In the genomic region with DNA sequence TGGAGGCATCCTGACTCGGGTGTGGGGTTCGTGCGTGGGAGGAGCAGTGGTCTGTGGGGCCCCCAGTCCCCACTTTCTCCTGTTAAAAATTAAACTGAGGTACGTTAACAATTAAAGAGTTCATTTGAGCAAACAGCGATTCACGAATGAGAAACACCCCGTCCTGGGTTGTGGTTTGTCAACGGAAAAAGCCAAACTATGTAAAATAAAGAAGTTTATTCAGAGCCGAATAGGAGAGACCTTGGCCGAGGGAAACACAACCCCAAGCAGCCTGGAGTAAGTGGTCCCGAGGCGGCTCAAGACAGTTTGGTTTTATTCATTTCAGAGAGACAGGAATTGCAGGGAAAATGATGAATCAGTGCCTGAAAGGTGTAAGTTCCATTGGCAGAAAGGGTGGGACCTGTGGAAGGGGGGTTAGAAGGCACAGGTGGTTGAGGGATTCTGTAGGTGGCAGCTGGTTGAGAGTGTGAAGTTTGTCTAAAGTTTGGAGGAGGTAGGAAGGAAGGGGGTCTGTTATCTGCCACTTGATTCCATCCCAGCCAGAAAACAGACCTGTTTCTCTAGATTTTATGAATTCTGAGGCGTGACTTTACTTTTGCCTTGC, we compare ENCODE assay signal across 8 cellular contexts. TPM values are rescaled to one million over a fixed set of nuclear protein-coding genes. Genes with fewer than 3 reads are reported as not detected.
DNase-seq lines count a peak whose midpoint lies in the region; ATAC-seq and TF ChIP-seq lines count a peak whose summit lies in the region.
"Not testable (repeated sequence)": the region's sequence is repeated elsewhere in the genome, so short reads cannot be mapped to it uniquely, and the experiment has no call there.

No MANE protein-coding gene starts in this region.

- not testable (repeated sequence) for DNase-seq in WTC11 (ENCODE audit: low spot score); fibroblast of the aortic adventitia (ENCODE audit: low read depth); lower lobe of right lung; psoas muscle; upper lobe of right lung

- not testable (repeated sequence) for H3K27me3 ChIP-seq in Loucy (ENCODE audit: insufficient read depth, low read length, poor library complexity, severe bottlenecking); lower lobe of right lung (ENCODE audit: low read depth); psoas muscle (ENCODE audit: insufficient read depth in 3 of 3, low read length in 2 of 3); upper lobe of right lung

- H3K4me2 ChIP-seq in Loucy (ENCODE audit: low read depth, low read length, poor library complexity, severe bottlenecking): peak overlapping the region; percentile 79

- H3F3A ChIP-seq in Loucy (ENCODE audit: low read depth): not testable (repeated sequence)

- peak overlapping the region; percentile 89 for H2AFZ ChIP-seq in Loucy (ENCODE audit: low read length)

- peaks cover 12% of the 10 kb centered on the region for H3K4me1 ChIP-seq in Loucy (ENCODE audit: insufficient read depth, low read length, poor library complexity, severe bottlenecking)
- peaks cover 20% of the 10 kb centered on the region for H3K4me1 ChIP-seq in lower lobe of right lung
- H3K4me1 ChIP-seq in psoas muscle: not testable (repeated sequence)
- peaks cover 19% of the 10 kb centered on the region for H3K4me1 ChIP-seq in upper lobe of right lung

- not testable (repeated sequence) for H3K27me3 Mint-ChIP-seq in WTC11 (ENCODE audit: low read depth); brain

- peak overlapping the region; percentile 97 for H3K27ac ChIP-seq in lower lobe of right lung
- peak overlapping the region; percentile 95 for H3K27ac ChIP-seq in psoas muscle
- peak overlapping the region; percentile 97 for H3K27ac ChIP-seq in upper lobe of right lung

- H3K36me3 Mint-ChIP-seq in WTC11: peaks cover 11% of the 10 kb centered on the region
- H3K36me3 Mint-ChIP-seq in brain: peaks cover 51% of the 10 kb centered on the region

- H3K9me2 ChIP-seq in Loucy (replicated peaks; ENCODE audit: low read depth, low read length): not testable (repeated sequence)

- H3K79me2 ChIP-seq in Loucy (ENCODE audit: insufficient read depth, low read length): peaks cover 54% of the 10 kb centered on the region

- ATAC-seq in WTC11, lower lobe of right lung, psoas muscle, upper lobe of right lung: not testable (repeated sequence)

- H4K20me1 ChIP-seq in Loucy (ENCODE audit: insufficient read depth, low read length, poor library complexity, severe bottlenecking): not testable (repeated sequence)

- H3K4me3 Mint-ChIP-seq in WTC11 (peak overlapping the region; percentile 96), brain (peak overlapping the region in 3 of 5 experiments; percentile 91 to 99 (median 99))

- CTCF ChIA-PET in WTC11 (lab: Charles Lee): not testable (repeated sequence)

- TF ChIP-seq CTCF in Loucy (conservative IDR thresholded peaks at IDR 0.05; ENCODE audit: low read length); WTC11 (IDR thresholded peaks at IDR 0.05); brain (conservative IDR thresholded peaks at IDR 0.05); fibroblast of the aortic adventitia (IDR thresholded peaks at IDR 0.05; ENCODE audit: insufficient read depth, low read length); lower lobe of right lung (IDR thresholded peaks at IDR 0.05); psoas muscle (IDR thresholded peaks at IDR 0.05); upper lobe of right lung (IDR thresholded peaks at IDR 0.05): not testable (repeated sequence)

- not testable (repeated sequence) for H3K9me3 ChIP-seq in Loucy (ENCODE audit: insufficient read depth, low read depth, low read length); lower lobe of right lung; psoas muscle; upper lobe of right lung

- H3K27ac Mint-ChIP-seq in WTC11: peak overlapping the region; percentile 65
- H3K27ac Mint-ChIP-seq in brain: peak overlapping the region in 3 of 5 experiments; percentile 66 to 99 (median 72)

- H3K4me1 Mint-ChIP-seq in WTC11 (peaks cover 24% of the 10 kb centered on the region), brain (peaks cover 35% of the 10 kb centered on the region)

- POLR2A ChIA-PET in WTC11 (lab: Charles Lee): interaction anchor here (1.0 to 2.7 kb wide), 3 partner anchors 62 to 231 kb away, joined by 3 to 18 read pairs (median 8); partner anchors contain the start of genes ZNF20 and ZNF625

- H3K9ac ChIP-seq in Loucy (ENCODE audit: low read depth, low read length, poor library complexity, severe bottlenecking): peak overlapping the region; percentile 95

- intact Hi-C loops in lower lobe of right lung (cut with DNase I); upper lobe of right lung (cut with DNase I): not testable (repeated sequence)
- intact Hi-C loops in psoas muscle (cut with DNase I): loop anchor here (2.0 to 10.0 kb wide), 3 partner anchors 39 to 219 kb away; partner anchors contain the start of genes ZNF20 (in 2 of the 2) and ZNF763 (in 1 of the 2)

- H3K9me3 Mint-ChIP-seq in WTC11: not testable (repeated sequence)
- peaks cover 16 to 58% (median 30%) of the 10 kb centered on the region in 5 experiments for H3K9me3 Mint-ChIP-seq in brain

- WGBS in psoas muscle, 3 donors: 9 to 11% (median 10%) methylated on average over 13 of the region's 13 CpGs

- H3K4me3 ChIP-seq in GM08714 (ENCODE audit: low read length) (peak overlapping the region; percentile 70), Loucy (ENCODE audit: low read length, poor library complexity, severe bottlenecking) (peak overlapping the region; percentile 94), fibroblast of the aortic adventitia (ENCODE audit: low read depth, low read length) (peak overlapping the region; percentile 96), lower lobe of right lung (peak overlapping the region; percentile 94), psoas muscle (peak overlapping the region; percentile 99), upper lobe of right lung (peak overlapping the region; percentile 96)

- H3K36me3 ChIP-seq in Loucy (ENCODE audit: insufficient read depth, low read length); lower lobe of right lung; psoas muscle (ENCODE audit: insufficient read depth in 1 of 2, low read depth in 1 of 2); upper lobe of right lung: not testable (repeated sequence)

RNA-seq across cellular contexts. Expression of gene ZNF700, which starts 0.8 kb away (rescaled TPM):
- total RNA-seq in WTC11 (2021): 9.1 to 11.4 TPM (median 10.7 TPM) in 3 replicates
- 1.1 TPM for polyA plus RNA-seq in brain (ENCODE audit: insufficient read depth, low read depth, low replicate concordance)
- total RNA-seq in fibroblast of the aortic adventitia (ENCODE audit: low replicate concordance): 7.9 and 11.4 TPM in 2 replicates
- 13.4 TPM for total RNA-seq in lower lobe of right lung
- total RNA-seq in psoas muscle: 1 to 10 TPM; 2.6 to 3.3 (median 3.1) TPM
- polyA plus RNA-seq in psoas muscle: 1 to 10 TPM; 1.7 to 3.1 (median 3.0) TPM
- 10.9 TPM for total RNA-seq in upper lobe of right lung

RNA-seq across cellular contexts. Expression of gene ZNF69, which starts 38.1 kb away (rescaled TPM):
- total RNA-seq in WTC11 (2021) (24.5 to 28.7 TPM (median 24.6 TPM) in 3 replicates), fibroblast of the aortic adventitia (ENCODE audit: low replicate concordance) (1.6 and 9.0 TPM in 2 replicates), lower lobe of right lung (12.2 TPM), psoas muscle (1 to 10 TPM in 3 of 4 donors, under 1 TPM in 1; 0.71 to 3.4 (median 2.0) TPM), upper lobe of right lung (12.2 TPM)
- polyA plus RNA-seq in brain (ENCODE audit: insufficient read depth, low read depth, low replicate concordance) (0.92 TPM), psoas muscle (1 to 10 TPM in 2 of 3 donors, under 1 TPM in 1; 0.34 to 1.3 (median 1.2) TPM)

RNA-seq across cellular contexts. Expression of gene ZNF763, which starts 39.2 kb away (rescaled TPM):
- 2.4 to 3.1 TPM (median 2.9 TPM) in 3 replicates for total RNA-seq in WTC11 (2021)
- 0.53 TPM for polyA plus RNA-seq in brain (ENCODE audit: insufficient read depth, low read depth, low replicate concordance)
- total RNA-seq in fibroblast of the aortic adventitia (ENCODE audit: low replicate concordance): 0.27 and 3.4 TPM in 2 replicates
- total RNA-seq in lower lobe of right lung: 5.2 TPM
- total RNA-seq in psoas muscle: 1 to 10 TPM in 2 of 4 donors, under 1 TPM in 2; 0.22 to 1.6 (median 0.81) TPM
- polyA plus RNA-seq in psoas muscle: 1 to 10 TPM in 1 of 3 donors, under 1 TPM in 2; 0.56 to 1.3 (median 0.82) TPM
- total RNA-seq in upper lobe of right lung: 5.2 TPM
